10 cellular contexts compared by ENCODE assay signal in genomic region chr2:168495524-168495923, GRCh38. TPM values are rescaled to one million over a fixed set of nuclear protein-coding genes. Genes with fewer than 3 reads are reported as not detected.
DNase-seq lines count a peak whose midpoint lies in the region; ATAC-seq, FAIRE-seq and TF ChIP-seq lines count a peak whose summit lies in the region.
"Had no signal": no experiment of that assay in that cellular context is flagged by ENCODE, and none has a peak within 500 bp of the region (broad histone marks: within the 10 kb centered on the region; RNA-seq: fewer than 3 reads in every experiment).

No MANE protein-coding gene starts in this region.

- H3K9me3 ChIP-seq in endothelial cell of umbilical vein (replicated peaks; ENCODE audit: control insufficient read depth, insufficient read depth, low read length) (no peaks in the 10 kb centered on the region), transverse colon (no peaks in the 10 kb centered on the region)

- no peak overlapping the region for H3K4me2 ChIP-seq in endothelial cell of umbilical vein (ENCODE audit: insufficient read depth, low read length)

- TF ChIP-seq CTCF in endothelial cell of umbilical vein (IDR thresholded peaks at IDR 0.05; ENCODE audit: extremely low read depth in 1 of 2, insufficient read depth in 1 of 2, low read depth in 1 of 2, low read length in 2 of 2) (no peak), transverse colon (IDR thresholded peaks at IDR 0.05) (no peak)

- H3K36me3 ChIP-seq in endothelial cell of umbilical vein (ENCODE audit: control insufficient read depth in 2 of 2, extremely low read depth in 1 of 2, insufficient read depth in 2 of 2, low read length in 2 of 2) (no peaks in the 10 kb centered on the region), transverse colon (no peaks in the 10 kb centered on the region)

- FAIRE-seq in endothelial cell of umbilical vein (lab: Jason Lieb, UNC), result no peak

- POLR2A ChIA-PET in endothelial cell of umbilical vein (lab: Charles Lee), result no interaction called here

- in situ Hi-C loops in transverse colon (cut with MboI; ENCODE audit: low pct_ligation_motif_present in 1 of 4, low pct_unique_long_range_greater_than_20kb in 1 of 4, low sequenced_read_pairs in 3 of 4), result no loop called here

- ATAC-seq in GM18873 (IDR thresholded peaks at IDR 0.05; ENCODE audit: low FRiP score, unreplicated experiment) (peak; percentile 93), GM21447 (IDR thresholded peaks at IDR 0.05; ENCODE audit: unreplicated experiment) (peak; percentile 87), HG03135 (IDR thresholded peaks at IDR 0.05; ENCODE audit: unreplicated experiment) (peak; percentile 78)

- H3K4me1 ChIP-seq in endothelial cell of umbilical vein (ENCODE audit: control insufficient read depth, extremely low read depth, insufficient read depth, low read length) (peaks cover 6% of the 10 kb centered on the region), transverse colon (peaks cover 0 to 32% (median 21%) of the 10 kb centered on the region in 4 donors)

- H3K27me3 ChIP-seq in endothelial cell of umbilical vein (ENCODE audit: control insufficient read depth in 2 of 2, insufficient read depth in 2 of 2, low read length in 2 of 2), result no peaks in the 10 kb centered on the region
- H3K27me3 ChIP-seq in transverse colon, result no peaks in the 10 kb centered on the region

- CTCF ChIA-PET in endothelial cell of umbilical vein (lab: Charles Lee), result no interaction called here

- no peaks in the 10 kb centered on the region for H4K20me1 ChIP-seq in endothelial cell of umbilical vein (replicated peaks; ENCODE audit: control insufficient read depth, extremely low read depth, insufficient read depth, low read length)

- intact Hi-C loops in endothelial cell of umbilical vein (cut with micrococcal nuclease) (no loop called here), transverse colon (cut with DNase I; ENCODE audit: low total_unique reads) (no loop called here)

- dilution Hi-C loops in endothelial cell of umbilical vein (cut with MboI; ENCODE audit: extremely low pct_ligation_motif_present, low sequenced_read_pairs), result no loop called here

- BruUV-seq in endothelial cell of umbilical vein (replicated peaks; lab: Mats Ljungman, UMichigan), result no TSS peak

- no peaks in the 10 kb centered on the region for H3K9me1 ChIP-seq in endothelial cell of umbilical vein (replicated peaks; ENCODE audit: control insufficient read depth, extremely low read depth, insufficient read depth, low read length)

- H3K4me3 ChIP-seq in endothelial cell of umbilical vein (replicated peaks in 1 of 3; ENCODE audit: insufficient read depth in 1 of 3, low read depth in 1 of 3, low read length in 3 of 3), result no peak overlapping the region
- H3K4me3 ChIP-seq in transverse colon, result no peak overlapping the region

- no peak overlapping the region for H3K9ac ChIP-seq in endothelial cell of umbilical vein (replicated peaks; ENCODE audit: extremely low read depth, insufficient read depth, low read length)

- H3K79me2 ChIP-seq in endothelial cell of umbilical vein (ENCODE audit: control insufficient read depth, insufficient read depth, low read length), result peaks cover 2% of the 10 kb centered on the region

- no peak overlapping the region for H2AFZ ChIP-seq in endothelial cell of umbilical vein (ENCODE audit: low read depth, low read length)

- no peak for TF ChIP-seq EP300 in transverse colon (IDR thresholded peaks at IDR 0.05; ENCODE audit: low read depth)

- WGBS in transverse colon (ENCODE audit: low coverage in 1 of 2), 2 donors, result 29 to 52% methylated on average over 1 of the region's 1 CpG

- no peak for TF ChIP-seq POLR2A in endothelial cell of umbilical vein (IDR thresholded peaks at IDR 0.05; ENCODE audit: low read depth, low read length)
- no peak for TF ChIP-seq POLR2A in transverse colon (IDR thresholded peaks at IDR 0.05)

- H3K27ac ChIP-seq in endothelial cell of umbilical vein (ENCODE audit: insufficient read depth, low read depth, low read length) (no peak overlapping the region), transverse colon (no peak overlapping the region)
- H3K27ac ChIP-seq: epithelial cell of prostate had no signal

- DNase-seq in endothelial cell of umbilical vein (ENCODE audit: low read depth, low spot score), result no peak
- DNase-seq in transverse colon, result no peak
- DNase-seq in SW480 (ENCODE audit: low spot score), result no peak
- DNase-seq in NCI-H1436 treated with DMSO at 0.1 percent for 48 hours (lab: John Stamatoyannopoulos, UW), result no peak
- DNase-seq: NCI-H446; stimulated activated naive CD4-positive, alpha-beta T cell treated with Interleukin-2 at 50 U/mL for 16 hours had no signal

TF ChIP-seq in endothelial cell of umbilical vein, 7 proteins besides CTCF, POLR2A, EP300 and RAD21:
- peak; percentile 27 for TF ChIP-seq FOS (IDR thresholded peaks at IDR 0.05; ENCODE audit: borderline replicate concordance, insufficient read depth, low read length)
- TF ChIP-seq MAX (IDR thresholded peaks at IDR 0.05; ENCODE audit: insufficient read depth, insufficient read length), result no peak

RNA-seq across cellular contexts. Expression of gene CERS6, which starts 39.5 kb away (rescaled TPM):
- total RNA-seq in endothelial cell of umbilical vein (11.2 and 11.7 TPM in 2 replicates), transverse colon (10 to 100 TPM; 42.3 to 62.1 (median 50.6) TPM)
- polyA plus RNA-seq in endothelial cell of umbilical vein, result 1.9 and 2.7 TPM in 2 replicates
- polyA plus RNA-seq in endothelial cell of umbilical vein (2011; cell fraction: cytosol; rRNA removed), result 3.4 TPM in 2 replicates
- polyA plus RNA-seq in endothelial cell of umbilical vein (2011; cell fraction: nucleus; rRNA removed), result 2.9 and 4.0 TPM in 2 replicates
- polyA plus RNA-seq in endothelial cell of umbilical vein (2012), result 6.5 and 12.0 TPM in 2 replicates
- polyA minus RNA-seq in endothelial cell of umbilical vein, result 7.8 and 8.0 TPM in 2 replicates
- not detected for polyA minus RNA-seq in endothelial cell of umbilical vein (2011; cell fraction: cytosol; rRNA and poly(A)+ RNA removed)
- polyA minus RNA-seq in endothelial cell of umbilical vein (2011; cell fraction: nucleus; rRNA and poly(A)+ RNA removed), result 5.7 and 8.5 TPM in 2 replicates
